In the genomic region with DNA sequence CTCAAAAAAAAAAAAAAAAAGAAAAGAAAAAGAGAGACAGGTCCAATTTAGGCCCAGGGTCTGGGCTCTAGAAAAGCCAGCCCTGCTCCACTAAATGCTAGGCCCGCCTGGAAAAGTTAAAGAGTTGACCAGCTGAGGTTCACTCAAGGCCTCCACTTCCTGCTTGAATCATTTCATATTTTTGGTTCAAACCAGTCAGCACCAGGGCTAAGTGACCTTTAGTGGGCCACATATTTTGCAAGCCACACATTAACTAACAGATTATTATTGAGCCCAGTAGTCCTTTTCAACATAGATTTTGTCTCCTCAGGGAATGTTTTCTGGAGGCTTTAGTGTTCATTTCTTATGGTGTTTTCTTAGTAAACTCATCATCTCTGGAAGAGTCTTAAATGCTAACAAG, we compare ENCODE assay signal across 15 cellular contexts.
DNase-seq lines count a peak whose midpoint lies in the region; ATAC-seq and TF ChIP-seq lines count a peak whose summit lies in the region.
"Had no signal": no experiment of that assay in that cellular context is flagged by ENCODE, and none has a peak within 500 bp of the region (broad histone marks: within the 10 kb centered on the region; RNA-seq: fewer than 3 reads in every experiment).

No MANE protein-coding gene starts in this region.

- in situ Hi-C loops in GM23248 (cut with MboI) = no loop called here

- WGBS in GM23248 (ENCODE audit: low coverage in 1 of 2, low lambda C conversion rate in 2 of 2, missing lambda C conversion rate in 2 of 2), 2 experiments = 77 to 79% methylated on average over 1 of the region's 1 CpG
- 71 to 86% (median 75%) methylated on average over 1 of the region's 1 CpG for WGBS in spleen, 5 donors

- H3K4me1 ChIP-seq in GM23248 (ENCODE audit: insufficient read depth) (no peaks in the 10 kb centered on the region), spleen (no peaks in the 10 kb centered on the region)

- ATAC-seq in sciatic nerve (peak; percentile 44), HG02981 (IDR thresholded peaks at IDR 0.05; ENCODE audit: unreplicated experiment) (no peak)
- ATAC-seq: HepG2 had no signal

- no peaks in the 10 kb centered on the region for H3K79me2 ChIP-seq in GM23248 (ENCODE audit: insufficient read depth)

- H3K36me3 ChIP-seq in GM23248 (ENCODE audit: low read depth) = no peaks in the 10 kb centered on the region
- H3K36me3 ChIP-seq in spleen = no peaks in the 10 kb centered on the region

- H2AFZ ChIP-seq in GM23248 = 0 out of 2 replicates have a peak overlapping the region, but pooled peaks have one; percentile 14

- no peak overlapping the region for H3K9ac ChIP-seq in GM23248

- DNase-seq in GM23248 (peak; percentile 23), hepatic stellate cell (ENCODE audit: low spot score) (peak; percentile 0), sciatic nerve (ENCODE audit: low spot score) (no peak), spleen (no peak), NCI-H2107 (lab: John Stamatoyannopoulos, UW) (no peak)
- DNase-seq: C1 segment of cervical spinal cord; Calu3; CD4-positive, alpha-beta T cell; DMS 273 treated with DMSO at 0.1 percent for 48 hours; DMS79; EL; HCEC 1CT; HFFc6 had no signal

- H3K4me3 ChIP-seq in GM23248 (no peak overlapping the region), spleen (no peak overlapping the region)

- no peak for TF ChIP-seq CTCF in spleen (IDR thresholded peaks at IDR 0.05 in 8 of 11, conservative IDR thresholded peaks at IDR 0.05 in 3 of 11)

- TF ChIP-seq POLR2A in spleen (IDR thresholded peaks at IDR 0.05) = no peak

- H3K4me2 ChIP-seq in GM23248 (ENCODE audit: unreplicated experiment) = no peak overlapping the region

- no peaks in the 10 kb centered on the region for H3F3A ChIP-seq in GM23248 (ENCODE audit: insufficient read depth)

- intact Hi-C loops in sciatic nerve (cut with DNase I) (no loop called here), spleen (cut with DNase I; ENCODE audit: low total_unique reads) (no loop called here)

- no peaks in the 10 kb centered on the region for H3K9me2 ChIP-seq in GM23248 (ENCODE audit: insufficient read depth)

- H3K27me3 ChIP-seq in GM23248 (replicated peaks; ENCODE audit: insufficient read depth) (no peaks in the 10 kb centered on the region), spleen (replicated peaks in 1 of 7) (no peaks in the 10 kb centered on the region)

- no peaks in the 10 kb centered on the region for H4K20me1 ChIP-seq in GM23248 (ENCODE audit: insufficient read depth)

- H3K27ac ChIP-seq in GM23248 = no peak overlapping the region
- H3K27ac ChIP-seq in spleen = no peak overlapping the region

- H3K9me3 ChIP-seq in GM23248 (ENCODE audit: low read depth) = no peaks in the 10 kb centered on the region
- no peaks in the 10 kb centered on the region for H3K9me3 ChIP-seq in spleen

Comparison
In these comparisons a context has a peak if more than half of its experiments do, and no peak if none do; other contexts are left out.
1. DNase-seq: peak in GM23248 (single experiment) and hepatic stellate cell (single experiment); none in sciatic nerve (single experiment), spleen (single experiment) and NCI-H2107 (single experiment).